In genomic region chr9:1879501-1879900, GRCh38 we compare ENCODE assay signal across 11 cellular contexts.
DNase-seq lines count a peak whose midpoint lies in the region; ATAC-seq and TF ChIP-seq lines count a peak whose summit lies in the region.
"Had no signal": no experiment of that assay in that cellular context is flagged by ENCODE, and none has a peak within 500 bp of the region (broad histone marks: within the 10 kb centered on the region; RNA-seq: fewer than 3 reads in every experiment).

No MANE protein-coding gene starts in this region.

- ATAC-seq in natural killer cell treated with Interleukin-12 subunit alpha and Interleukin-12 subunit beta and Interleukin-15 and Interleukin-18, amount 100 ng/mL, for 72 hours: peak; percentile 66 to 77
- ATAC-seq in natural killer cell (no peak), GM21447 (IDR thresholded peaks at IDR 0.05; ENCODE audit: unreplicated experiment) (peak; percentile 34), HG03095 (IDR thresholded peaks at IDR 0.05; ENCODE audit: unreplicated experiment) (peak; percentile 38)
- peak; percentile 86 for ATAC-seq in stimulated activated effector memory CD8-positive, alpha-beta T cell treated with anti-CD3 and anti-CD28 coated beads, Interleukin-12 subunit alpha, Interleukin-12 subunit beta, amount 100 ng/mL, for 72 hours

- DNase-seq in natural killer cell treated with Interleukin-12 subunit alpha and Interleukin-12 subunit beta and Interleukin-15 and Interleukin-18, amount 100 ng/mL, for 72 hours (ENCODE audit: low spot score): no peak
- no peak for DNase-seq in natural killer cell
- no peak for DNase-seq in stimulated activated effector memory CD8-positive, alpha-beta T cell treated with anti-CD3 and anti-CD28 coated beads, Interleukin-12 subunit alpha, Interleukin-12 subunit beta, amount 100 ng/mL, for 72 hours (ENCODE audit: low spot score in 2 of 2)
- no peak for DNase-seq in NCI-H226
- DNase-seq in ovary: no peak
- DNase-seq in GOT3 (lab: John Stamatoyannopoulos, UW): no peak
- DNase-seq: effector CD8-positive, alpha-beta T cell; NCI-H1417 treated with DMSO at 0.1 percent for 48 hours had no signal

- H3K4me3 Mint-ChIP-seq in natural killer cell treated with Interleukin-12 subunit alpha and Interleukin-12 subunit beta and Interleukin-15 and Interleukin-18, amount 100 ng/mL, for 72 hours: no peak overlapping the region
- H3K4me3 Mint-ChIP-seq in natural killer cell: no peak overlapping the region
- no peak overlapping the region for H3K4me3 Mint-ChIP-seq in stimulated activated effector memory CD8-positive, alpha-beta T cell treated with anti-CD3 and anti-CD28 coated beads, Interleukin-12 subunit alpha, Interleukin-12 subunit beta, amount 100 ng/mL, for 72 hours

- no peak for TF ChIP-seq POLR2A in ovary (IDR thresholded peaks at IDR 0.05)

- H3K9me3 Mint-ChIP-seq in natural killer cell treated with Interleukin-12 subunit alpha and Interleukin-12 subunit beta and Interleukin-15 and Interleukin-18, amount 100 ng/mL, for 72 hours: no peaks in the 10 kb centered on the region
- no peaks in the 10 kb centered on the region for H3K9me3 Mint-ChIP-seq in natural killer cell
- H3K9me3 Mint-ChIP-seq in stimulated activated effector memory CD8-positive, alpha-beta T cell treated with anti-CD3 and anti-CD28 coated beads, Interleukin-12 subunit alpha, Interleukin-12 subunit beta, amount 100 ng/mL, for 72 hours: no peaks in the 10 kb centered on the region

- H3K27me3 ChIP-seq in ovary: no peaks in the 10 kb centered on the region

- TF ChIP-seq EP300 in ovary (IDR thresholded peaks at IDR 0.05): no peak

- no peak overlapping the region for H3K4me3 ChIP-seq in ovary
- H3K4me3 ChIP-seq: prostate gland had no signal

- no peaks in the 10 kb centered on the region for H3K9me3 ChIP-seq in ovary
- H3K9me3 ChIP-seq: prostate gland had no signal

- no peak overlapping the region for H3K27ac ChIP-seq in ovary
- H3K27ac ChIP-seq: prostate gland had no signal

- H3K27me3 Mint-ChIP-seq in natural killer cell treated with Interleukin-12 subunit alpha and Interleukin-12 subunit beta and Interleukin-15 and Interleukin-18, amount 100 ng/mL, for 72 hours: peaks cover 0 to 11% of the 10 kb centered on the region in 2 donors
- H3K27me3 Mint-ChIP-seq in natural killer cell (ENCODE audit: low read depth in 2 of 2): peaks cover 7 to 9% of the 10 kb centered on the region in 2 donors

- H3K4me1 ChIP-seq in ovary (ENCODE audit: insufficient read depth): no peaks in the 10 kb centered on the region
- H3K4me1 ChIP-seq: prostate gland had no signal

- intact Hi-C loops in natural killer cell (cut with micrococcal nuclease) (no loop called here), ovary (cut with DNase I) (no loop called here)

- H3K27ac Mint-ChIP-seq in natural killer cell treated with Interleukin-12 subunit alpha and Interleukin-12 subunit beta and Interleukin-15 and Interleukin-18, amount 100 ng/mL, for 72 hours: no peak overlapping the region
- H3K27ac Mint-ChIP-seq in natural killer cell: no peak overlapping the region
- H3K27ac Mint-ChIP-seq in stimulated activated effector memory CD8-positive, alpha-beta T cell treated with anti-CD3 and anti-CD28 coated beads, Interleukin-12 subunit alpha, Interleukin-12 subunit beta, amount 100 ng/mL, for 72 hours: no peak overlapping the region

- WGBS in ovary, 3 donors: 85 to 94% (median 88%) methylated on average over 4 of the region's 4 CpGs

- peaks cover 0 to 24% of the 10 kb centered on the region in 2 donors for H3K4me1 Mint-ChIP-seq in natural killer cell treated with Interleukin-12 subunit alpha and Interleukin-12 subunit beta and Interleukin-15 and Interleukin-18, amount 100 ng/mL, for 72 hours (ENCODE audit: low read depth in 2 of 2)
- no peaks in the 10 kb centered on the region for H3K4me1 Mint-ChIP-seq in natural killer cell
- peaks cover 28% of the 10 kb centered on the region for H3K4me1 Mint-ChIP-seq in stimulated activated effector memory CD8-positive, alpha-beta T cell treated with anti-CD3 and anti-CD28 coated beads, Interleukin-12 subunit alpha, Interleukin-12 subunit beta, amount 100 ng/mL, for 72 hours

- TF ChIP-seq CTCF in natural killer cell (IDR thresholded peaks at IDR 0.05): no peak
- TF ChIP-seq CTCF in ovary (IDR thresholded peaks at IDR 0.05): no peak

- no peaks in the 10 kb centered on the region for H3K36me3 ChIP-seq in ovary
- H3K36me3 ChIP-seq: prostate gland had no signal

- no peaks in the 10 kb centered on the region for H3K36me3 Mint-ChIP-seq in natural killer cell treated with Interleukin-12 subunit alpha and Interleukin-12 subunit beta and Interleukin-15 and Interleukin-18, amount 100 ng/mL, for 72 hours
- no peaks in the 10 kb centered on the region for H3K36me3 Mint-ChIP-seq in natural killer cell
- no peaks in the 10 kb centered on the region for H3K36me3 Mint-ChIP-seq in stimulated activated effector memory CD8-positive, alpha-beta T cell treated with anti-CD3 and anti-CD28 coated beads, Interleukin-12 subunit alpha, Interleukin-12 subunit beta, amount 100 ng/mL, for 72 hours

Comparison
In these comparisons a context has a peak if more than half of its experiments do, and no peak if none do; other contexts are left out.
1. ATAC-seq: peak in natural killer cell treated with Interleukin-12 subunit alpha and Interleukin-12 subunit beta and Interleukin-15 and Interleukin-18, amount 100 ng/mL, for 72 hours (2 of 2), GM21447 (single experiment), HG03095 (single experiment) and stimulated activated effector memory CD8-positive, alpha-beta T cell treated with anti-CD3 and anti-CD28 coated beads, Interleukin-12 subunit alpha, Interleukin-12 subunit beta, amount 100 ng/mL, for 72 hours (single experiment); none in natural killer cell (0 of 3).